Comparison of ENCODE assay signal across 9 cellular contexts in the genomic region with DNA sequence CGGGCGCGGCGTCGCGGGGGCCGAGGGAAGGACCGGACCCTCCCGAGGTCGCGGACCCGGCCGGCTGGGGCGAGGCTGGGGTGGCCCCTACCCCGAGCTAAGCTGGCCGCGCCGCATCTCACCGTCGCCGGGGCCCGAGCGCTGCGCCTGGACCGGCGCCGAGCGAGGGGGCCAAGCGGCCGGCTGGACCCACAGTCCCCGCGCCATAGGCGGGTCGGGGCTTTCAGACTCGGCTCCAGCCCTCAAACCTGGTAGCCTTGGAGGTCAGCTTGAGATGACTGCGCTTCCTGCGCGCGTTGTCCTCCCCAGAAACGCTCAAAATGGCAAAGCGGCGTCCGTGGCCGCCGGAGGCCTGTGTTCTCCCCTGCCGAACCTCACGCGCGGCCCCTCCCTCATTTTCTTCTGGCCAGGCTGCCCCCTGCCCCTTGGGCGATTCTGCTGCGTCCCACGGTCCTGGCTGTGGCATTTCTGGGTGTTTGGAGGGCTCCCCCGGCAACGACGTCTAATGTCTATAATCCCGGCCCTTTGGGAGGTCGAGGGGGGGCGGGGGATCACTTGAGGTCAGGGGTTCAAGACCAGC. TPM values are rescaled to one million over a fixed set of nuclear protein-coding genes. Genes with fewer than 3 reads are reported as not detected.
DNase-seq lines count a peak whose midpoint lies in the region; ATAC-seq and TF ChIP-seq lines count a peak whose summit lies in the region.
"Had no signal": no experiment of that assay in that cellular context is flagged by ENCODE, and none has a peak within 500 bp of the region (broad histone marks: within the 10 kb centered on the region; RNA-seq: fewer than 3 reads in every experiment).

No MANE protein-coding gene starts in this region.

- intact Hi-C loops in CD4-positive, alpha-beta T cell (cut with DNase I, micrococcal nuclease) = no loop called here

- H3K9ac ChIP-seq in skeletal muscle satellite cell (ENCODE audit: low read depth, low read length) = peak overlapping the region; percentile 93

- peak overlapping the region; percentile 94 for H3K4me2 ChIP-seq in skeletal muscle satellite cell (ENCODE audit: low read length)

- H3K4me3 ChIP-seq in fibroblast of the aortic adventitia (ENCODE audit: low read depth, low read length) = peak overlapping the region; percentile 81
- H3K4me3 ChIP-seq in skeletal muscle satellite cell (ENCODE audit: low read length) = peak overlapping the region; percentile 90

- peaks cover 7% of the 10 kb centered on the region for H3K27me3 ChIP-seq in CD4-positive, alpha-beta T cell (ENCODE audit: control insufficient read depth, insufficient read depth, low read length)
- no peaks in the 10 kb centered on the region for H3K27me3 ChIP-seq in skeletal muscle satellite cell (ENCODE audit: control insufficient read depth, insufficient read depth, low read length)

- no peak for ATAC-seq in CD4-positive, alpha-beta T cell (ENCODE audit: poor library complexity)
- ATAC-seq in GM21723 (IDR thresholded peaks at IDR 0.05; ENCODE audit: unreplicated experiment) = peak; percentile 27
- no peak for ATAC-seq in HG03442 (IDR thresholded peaks at IDR 0.05; ENCODE audit: unreplicated experiment)

- no peak for DNase-seq in CD4-positive, alpha-beta T cell
- no peak for DNase-seq in RWPE1 (ENCODE audit: low spot score)
- DNase-seq in fibroblast of the aortic adventitia (ENCODE audit: low read depth) = no peak
- DNase-seq in NCI-H524 treated with DMSO at 0.1 percent for 48 hours (lab: John Stamatoyannopoulos, UW) = no peak
- DNase-seq in NK-92 treated with Interleukin-12 subunit alpha and Interleukin-12 subunit beta, amount 100 ng/mL, for 24 hours (lab: John Stamatoyannopoulos, UW) = no peak

- peaks cover 4% of the 10 kb centered on the region for H3K9me3 ChIP-seq in CD4-positive, alpha-beta T cell (ENCODE audit: control insufficient read depth, low read length)
- no peaks in the 10 kb centered on the region for H3K9me3 ChIP-seq in skeletal muscle satellite cell (replicated peaks; ENCODE audit: low read length)

- POLR2A ChIA-PET in CD4-positive, alpha-beta T cell (lab: Charles Lee) = interaction anchor here (0.5 to 3.7 kb wide), 23 partner anchors 9 to 340 kb away, joined by 3 to 46 read pairs (median 6); partner anchors contain the start of genes ANAPC2, CYSRT1, GRIN1 and MAN1B1
- POLR2A ChIA-PET in RWPE1 (lab: Yijun Ruan, JAX; ENCODE audit: low non-redundant PET) = interaction anchor here (0.7 to 1.2 kb wide), 6 partner anchors 22 to 111 kb away, joined by 3 to 6 read pairs (median 4); partner anchors contain the start of genes RNF224, SSNA1, TPRN and TUBB4B

- H3K4me1 ChIP-seq in skeletal muscle satellite cell (ENCODE audit: control insufficient read depth, insufficient read depth, low read length) = peaks cover 22% of the 10 kb centered on the region

- H3K36me3 ChIP-seq in skeletal muscle satellite cell (ENCODE audit: insufficient read depth, low read length) = no peaks in the 10 kb centered on the region

- CTCF ChIA-PET in CD4-positive, alpha-beta T cell (lab: Charles Lee) = interaction anchor here (0.7 to 2.3 kb wide), 11 partner anchors 9 to 106 kb away, joined by 3 to 7 read pairs (median 5); partner anchors contain the start of genes CYSRT1, MAN1B1, RNF208 and SSNA1
- CTCF ChIA-PET in RWPE1 (lab: Yijun Ruan, JAX) = interaction anchor here (0.6 to 2.1 kb wide), 10 partner anchors 17 to 604 kb away, joined by 3 to 9 read pairs (median 3); partner anchors contain the start of genes RNF224, SLC34A3 and TMEM210

- no peaks in the 10 kb centered on the region for H3K9me3 Mint-ChIP-seq in CD4-positive, alpha-beta T cell

- peaks cover 11% of the 10 kb centered on the region for H3K36me3 Mint-ChIP-seq in CD4-positive, alpha-beta T cell (ENCODE audit: low read depth)

- peak overlapping the region; percentile 73 for H3K27ac Mint-ChIP-seq in CD4-positive, alpha-beta T cell

- peaks cover 15% of the 10 kb centered on the region for H3K27me3 Mint-ChIP-seq in CD4-positive, alpha-beta T cell

- H3K4me3 Mint-ChIP-seq in CD4-positive, alpha-beta T cell = peak overlapping the region; percentile 82

- TF ChIP-seq CTCF in CD4-positive, alpha-beta T cell (IDR thresholded peaks at IDR 0.05) = no peak
- TF ChIP-seq CTCF in RWPE1 (conservative IDR thresholded peaks at IDR 0.05; ENCODE audit: low read depth) (no peak), fibroblast of the aortic adventitia (IDR thresholded peaks at IDR 0.05; ENCODE audit: insufficient read depth, low read length) (no peak)

- H3K4me1 Mint-ChIP-seq in CD4-positive, alpha-beta T cell (ENCODE audit: low read depth) = peaks cover 30% of the 10 kb centered on the region

- H3K27ac ChIP-seq in CD4-positive, alpha-beta T cell (ENCODE audit: low read depth, low read length) = peak overlapping the region; percentile 60
- peak overlapping the region; percentile 83 for H3K27ac ChIP-seq in RWPE1

RNA-seq across cellular contexts. Expression of gene GRIN1, which starts 8.7 kb away (rescaled TPM):
- total RNA-seq in CD4-positive, alpha-beta T cell = not detected
- total RNA-seq in fibroblast of the aortic adventitia (ENCODE audit: low replicate concordance) = not detected in 2 replicates
- under 0.01 TPM in 1 of 2 replicates, not detected in the other for total RNA-seq in skeletal muscle satellite cell (2012; rRNA removed)
- total RNA-seq: NCI-H460 had no signal

RNA-seq across cellular contexts. Expression of gene DPP7, which starts 15.7 kb away (rescaled TPM):
- 100 to 1,000 TPM; 344 to 349 TPM for total RNA-seq in CD4-positive, alpha-beta T cell
- total RNA-seq in fibroblast of the aortic adventitia (ENCODE audit: low replicate concordance) = 69.5 and 72.3 TPM in 2 replicates
- 62.6 and 70.3 TPM in 2 replicates for total RNA-seq in skeletal muscle satellite cell (2012; rRNA removed)

RNA-seq across cellular contexts. Expression of gene LRRC26, which starts 39.6 kb away (rescaled TPM):
- not detected for total RNA-seq in CD4-positive, alpha-beta T cell
- total RNA-seq in fibroblast of the aortic adventitia (ENCODE audit: low replicate concordance) = not detected in 2 replicates
- not detected in 2 replicates for total RNA-seq in skeletal muscle satellite cell (2012; rRNA removed)
- total RNA-seq: NCI-H460 had no signal

RNA-seq across cellular contexts. Expression of gene TMEM210, which starts 41.6 kb away (rescaled TPM):
- not detected for total RNA-seq in CD4-positive, alpha-beta T cell
- not detected in 2 replicates for total RNA-seq in fibroblast of the aortic adventitia (ENCODE audit: low replicate concordance)
- not detected in 2 replicates for total RNA-seq in skeletal muscle satellite cell (2012; rRNA removed)
- total RNA-seq: NCI-H460 had no signal

RNA-seq across cellular contexts. Expression of gene MAN1B1, which starts 43.5 kb away (rescaled TPM):
- total RNA-seq in CD4-positive, alpha-beta T cell = 10 to 100 TPM; 60.9 to 66.9 TPM
- 50.8 and 103 TPM in 2 replicates for total RNA-seq in fibroblast of the aortic adventitia (ENCODE audit: low replicate concordance)
- 48.1 and 54.8 TPM in 2 replicates for total RNA-seq in skeletal muscle satellite cell (2012; rRNA removed)
